ENCODE assay signal across 21 cellular contexts in the genomic region with DNA sequence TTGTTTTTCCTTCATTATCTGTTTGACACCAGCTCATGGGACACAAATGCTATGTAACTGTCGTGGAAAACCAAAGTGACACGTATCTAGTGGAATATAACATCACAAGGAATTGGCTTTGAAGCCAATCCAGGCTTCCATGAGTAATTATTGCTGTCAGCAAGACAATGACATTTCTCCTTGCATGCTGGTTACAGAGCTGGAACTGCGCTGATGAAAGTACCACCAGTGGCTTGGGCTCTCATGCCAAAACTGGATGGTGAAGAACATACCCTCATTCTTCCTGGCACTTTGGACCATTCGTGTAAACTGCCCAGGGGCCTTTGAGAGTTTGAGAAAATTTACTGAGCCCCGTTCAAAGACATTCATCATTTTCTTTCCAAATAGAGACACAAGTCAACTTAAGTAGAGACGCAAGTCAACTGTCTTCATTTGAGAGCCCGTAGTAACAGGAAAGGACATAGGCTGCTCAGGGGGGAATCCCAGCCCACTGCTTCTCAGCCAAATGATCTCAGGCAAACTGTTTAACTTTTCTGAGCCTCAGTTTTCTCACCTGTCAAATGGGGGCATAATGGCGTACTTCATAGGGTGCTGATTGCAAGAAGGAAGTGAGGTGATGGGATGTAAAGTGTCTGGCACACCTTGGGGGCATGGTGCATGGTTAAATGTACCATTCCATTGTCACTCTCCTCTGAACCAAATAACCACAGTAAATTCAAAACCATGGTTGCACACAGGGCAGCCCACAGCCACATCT.
DNase-seq lines count a peak whose midpoint lies in the region; ATAC-seq, FAIRE-seq and TF ChIP-seq lines count a peak whose summit lies in the region.
"Had no signal": no experiment of that assay in that cellular context is flagged by ENCODE, and none has a peak within 500 bp of the region (broad histone marks: within the 10 kb centered on the region; RNA-seq: fewer than 3 reads in every experiment).

No MANE protein-coding gene starts in this region.

- peaks cover 6% of the 10 kb centered on the region for H3K36me3 Mint-ChIP-seq in T-helper 2 cell treated with Interferon-gamma antibody and Interleukin-4, amounts not matched to agents 5 μg/mL and 100 μg/mL, for 36 hours (ENCODE audit: low read depth)
- H3K36me3 Mint-ChIP-seq in progenitor cell of endocrine pancreas (ENCODE audit: insufficient read depth) = no peaks in the 10 kb centered on the region

- H3K4me1 Mint-ChIP-seq in T-helper 2 cell treated with Interferon-gamma antibody and Interleukin-4, amounts not matched to agents 5 μg/mL and 100 μg/mL, for 36 hours (ENCODE audit: low read depth) = peaks cover 60% of the 10 kb centered on the region
- H3K4me1 Mint-ChIP-seq in progenitor cell of endocrine pancreas (ENCODE audit: low read depth) = peaks cover 23% of the 10 kb centered on the region

- H3K27me3 Mint-ChIP-seq in T-helper 2 cell treated with Interferon-gamma antibody and Interleukin-4, amounts not matched to agents 5 μg/mL and 100 μg/mL, for 36 hours (ENCODE audit: low read depth) = peaks cover 3% of the 10 kb centered on the region
- H3K27me3 Mint-ChIP-seq in progenitor cell of endocrine pancreas = peaks cover 5% of the 10 kb centered on the region

- no peaks in the 10 kb centered on the region for H3K9me3 ChIP-seq in ectodermal cell (ENCODE audit: control insufficient read depth, low read length)
- H3K9me3 ChIP-seq: BE2C, Caco-2, left ventricle myocardium inferior, mucosa of descending colon had no signal

- H3K27ac Mint-ChIP-seq in T-helper 2 cell treated with Interferon-gamma antibody and Interleukin-4, amounts not matched to agents 5 μg/mL and 100 μg/mL, for 36 hours = peak overlapping the region; percentile 89
- peak overlapping the region; percentile 85 for H3K27ac Mint-ChIP-seq in progenitor cell of endocrine pancreas

- H3K4me3 ChIP-seq in ectodermal cell (ENCODE audit: insufficient read depth, low read depth, low read length) = no peak overlapping the region
- H3K4me3 ChIP-seq: left ventricle myocardium inferior, mucosa of descending colon had no signal

- peak overlapping the region; percentile 44 for H3K27ac ChIP-seq in ectodermal cell (ENCODE audit: insufficient read depth, low read depth, low read length, poor library complexity, severe bottlenecking)
- H3K27ac ChIP-seq: KMS-11, left ventricle myocardium inferior had no signal

- H3K4me1 ChIP-seq in ectodermal cell (ENCODE audit: control insufficient read depth, insufficient read depth, low read length) = peaks cover 29% of the 10 kb centered on the region
- H3K4me1 ChIP-seq: BE2C, left ventricle myocardium inferior had no signal

- DNase-seq in T-helper 2 cell treated with Interferon-gamma antibody and Interleukin-4, amounts not matched to agents 5 μg/mL and 100 μg/mL, for 36 hours (ENCODE audit: low spot score) = no peak
- DNase-seq in T-helper 2 cell = no peak
- no peak for DNase-seq in HTR-8/SVneo (ENCODE audit: insufficient read length, low spot score)
- DNase-seq in progenitor cell of endocrine pancreas (ENCODE audit: low spot score, unreplicated experiment) = no peak
- DNase-seq in amniotic stem cell (lab: John Stamatoyannopoulos, UW) = no peak
- no peak for DNase-seq in activated CD4-positive, CD25-positive, alpha-beta regulatory T cell (lab: John Stamatoyannopoulos, UW)
- DNase-seq: 8988T; BE2C; Caco-2; central memory CD4-positive, alpha-beta T cell; left ventricle myocardium inferior; NCI-H2081; NCI-H446 treated with DMSO at 0.1 percent for 48 hours; NK-92 treated with Interleukin-12 subunit alpha and Interleukin-12 subunit beta, amount 100 ng/mL, for 24 hours; right cardiac atrium; stimulated activated naive CD4-positive, alpha-beta T cell treated with Interleukin-2 at 50 U/mL for 16 hours had no signal

- peak overlapping the region; percentile 72 for H3K4me3 Mint-ChIP-seq in T-helper 2 cell treated with Interferon-gamma antibody and Interleukin-4, amounts not matched to agents 5 μg/mL and 100 μg/mL, for 36 hours
- no peak overlapping the region for H3K4me3 Mint-ChIP-seq in progenitor cell of endocrine pancreas (ENCODE audit: low read depth)

- 83% methylated on average over 8 of the region's 8 CpGs for WGBS in ectodermal cell, 2 experiments

- TF ChIP-seq CTCF in progenitor cell of endocrine pancreas (IDR thresholded peaks at IDR 0.05; ENCODE audit: unreplicated experiment) = no peak

- peaks cover 6% of the 10 kb centered on the region for H3K9me3 Mint-ChIP-seq in T-helper 2 cell treated with Interferon-gamma antibody and Interleukin-4, amounts not matched to agents 5 μg/mL and 100 μg/mL, for 36 hours
- H3K9me3 Mint-ChIP-seq in progenitor cell of endocrine pancreas (ENCODE audit: low read depth) = no peaks in the 10 kb centered on the region

- no peaks in the 10 kb centered on the region for H3K36me3 ChIP-seq in ectodermal cell (ENCODE audit: control insufficient read depth, insufficient read depth, low read length)
- H3K36me3 ChIP-seq: BE2C, left ventricle myocardium inferior had no signal

- H3K27me3 ChIP-seq in ectodermal cell (ENCODE audit: control insufficient read depth, insufficient read depth, low read length, poor library complexity, severe bottlenecking) = no peaks in the 10 kb centered on the region
- H3K27me3 ChIP-seq: BE2C had no signal

- ATAC-seq in GM21423 (IDR thresholded peaks at IDR 0.05; ENCODE audit: unreplicated experiment) = no peak

- FAIRE-seq in HTR-8/SVneo (lab: Jason Lieb, UNC) = peak; percentile 33
- FAIRE-seq: TTC549 had no signal
